8 cellular contexts compared by ENCODE assay signal in genomic region chr1:66276229-66276628, GRCh38.
A peak's percentile ranks its signal among the peaks of the same experiment; 100 is the strongest.
DNase-seq lines count a peak whose midpoint lies in the region; ATAC-seq and TF ChIP-seq lines count a peak whose summit lies in the region.

No MANE protein-coding gene starts in this region.

- POLR2A ChIA-PET in activated CD8-positive, alpha-beta T cell treated with anti-CD3 and anti-CD28 coated beads, Interleukin-2, amount 10 ng/mL, durations not matched to agents 7 days and 5 days (lab: Charles Lee) = interaction anchor here (0.7 to 4.1 kb wide), 7 partner anchors 54 to 170 kb away, joined by 3 to 67 read pairs (median 4); no protein-coding TSS in a partner anchor

- ATAC-seq in HG03045 (IDR thresholded peaks at IDR 0.05; ENCODE audit: unreplicated experiment) = peak; percentile 72
- peak; percentile 80 for ATAC-seq in activated CD8-positive, alpha-beta T cell treated with anti-CD3 and anti-CD28 coated beads, Interleukin-2, amount 10 ng/mL, durations not matched to agents 7 days and 5 days
- no peak for ATAC-seq in omental fat pad (ENCODE audit: low FRiP score)

- no peak overlapping the region for H3K4me3 ChIP-seq in foreskin fibroblast (ENCODE audit: low read depth in 1 of 2, low read length in 2 of 2)

- CTCF ChIA-PET in activated CD8-positive, alpha-beta T cell treated with anti-CD3 and anti-CD28 coated beads, Interleukin-2, amount 10 ng/mL, durations not matched to agents 7 days and 5 days (lab: Charles Lee) = interaction anchor here (0.7 to 4.3 kb wide), 16 partner anchors 9 to 169 kb away, joined by 3 to 35 read pairs (median 4); no protein-coding TSS in a partner anchor

- peak; percentile 43 for DNase-seq in stimulated activated CD4-positive, alpha-beta T cell treated with anti-CD3 and anti-CD28 coated beads, Interleukin-4, amount 100 ng/mL, for 24 hours
- no peak for DNase-seq in stimulated activated CD4-positive, alpha-beta T cell treated with anti-CD3 and anti-CD28 coated beads, Interleukin-12 subunit alpha, Interleukin-12 subunit beta, amount 100 ng/mL, for 4 hours
- peak; percentile 68 for DNase-seq in activated CD8-positive, alpha-beta T cell treated with anti-CD3 and anti-CD28 coated beads, Interleukin-2, amount 10 ng/mL, durations not matched to agents 7 days and 5 days
- no peak for DNase-seq in globus pallidus (ENCODE audit: low spot score)
- DNase-seq in DMS53 (lab: John Stamatoyannopoulos, UW) = no peak
- DNase-seq in foreskin fibroblast = no peak
- no peak for DNase-seq in omental fat pad (ENCODE audit: low spot score)

- H3K9me3 Mint-ChIP-seq in activated CD8-positive, alpha-beta T cell treated with anti-CD3 and anti-CD28 coated beads, Interleukin-2, amount 10 ng/mL, durations not matched to agents 7 days and 5 days (ENCODE audit: insufficient read depth) = no peaks in the 10 kb centered on the region

- peaks cover 15% of the 10 kb centered on the region for H3K36me3 Mint-ChIP-seq in activated CD8-positive, alpha-beta T cell treated with anti-CD3 and anti-CD28 coated beads, Interleukin-2, amount 10 ng/mL, durations not matched to agents 7 days and 5 days (ENCODE audit: low read depth)

- no peak for TF ChIP-seq CTCF in foreskin fibroblast (IDR thresholded peaks at IDR 0.05; ENCODE audit: low read depth, low read length)
- no peak for TF ChIP-seq CTCF in omental fat pad (IDR thresholded peaks at IDR 0.05)

- H3K4me1 Mint-ChIP-seq in activated CD8-positive, alpha-beta T cell treated with anti-CD3 and anti-CD28 coated beads, Interleukin-2, amount 10 ng/mL, durations not matched to agents 7 days and 5 days (ENCODE audit: low read depth) = peaks cover 91% of the 10 kb centered on the region

- peak overlapping the region; percentile 66 for H3K4me3 Mint-ChIP-seq in activated CD8-positive, alpha-beta T cell treated with anti-CD3 and anti-CD28 coated beads, Interleukin-2, amount 10 ng/mL, durations not matched to agents 7 days and 5 days

- H3K27ac Mint-ChIP-seq in activated CD8-positive, alpha-beta T cell treated with anti-CD3 and anti-CD28 coated beads, Interleukin-2, amount 10 ng/mL, durations not matched to agents 7 days and 5 days = peak overlapping the region; percentile 89

- H3K27me3 Mint-ChIP-seq in activated CD8-positive, alpha-beta T cell treated with anti-CD3 and anti-CD28 coated beads, Interleukin-2, amount 10 ng/mL, durations not matched to agents 7 days and 5 days (ENCODE audit: low read depth) = no peaks in the 10 kb centered on the region

Comparison
In these comparisons a context has a peak if more than half of its experiments do, and no peak if none do; other contexts are left out.
1. DNase-seq: peak in stimulated activated CD4-positive, alpha-beta T cell treated with anti-CD3 and anti-CD28 coated beads, Interleukin-4, amount 100 ng/mL, for 24 hours (single experiment) and activated CD8-positive, alpha-beta T cell treated with anti-CD3 and anti-CD28 coated beads, Interleukin-2, amount 10 ng/mL, durations not matched to agents 7 days and 5 days (single experiment); none in stimulated activated CD4-positive, alpha-beta T cell treated with anti-CD3 and anti-CD28 coated beads, Interleukin-12 subunit alpha, Interleukin-12 subunit beta, amount 100 ng/mL, for 4 hours (single experiment), globus pallidus (single experiment), DMS53 (single experiment), foreskin fibroblast (0 of 2) and omental fat pad (single experiment).